In the genomic region with DNA sequence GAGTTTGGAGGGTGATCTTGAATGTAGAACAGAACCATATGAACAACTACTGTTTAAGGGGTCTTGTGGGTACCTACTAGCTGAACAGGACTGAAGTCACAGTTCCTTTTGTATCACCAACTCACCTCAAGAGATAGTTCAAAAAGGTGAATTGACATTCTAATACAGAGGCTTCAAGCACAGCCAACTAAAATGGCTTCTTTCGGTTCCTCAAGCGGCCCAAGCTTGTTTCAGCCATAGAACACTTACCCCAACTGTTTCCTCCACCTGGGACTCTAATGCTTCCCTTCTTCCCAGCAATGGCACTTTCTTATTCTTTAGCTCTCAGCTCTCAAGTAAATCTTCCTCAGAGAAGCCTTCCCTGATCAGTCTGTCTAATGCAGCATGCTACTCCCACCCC, we compare ENCODE assay signal across 2 cellular contexts.
TF ChIP-seq lines count a peak whose summit lies in the region.

No MANE protein-coding gene starts in this region.

TF ChIP-seq in K562, 482 proteins besides CTCF, POLR2A, EP300 and RAD21:
- TF ChIP-seq SIN3A (IDR thresholded peaks at IDR 0.05; ENCODE audit: borderline replicate concordance in 2 of 2, control insufficient read depth in 1 of 2, low read depth in 2 of 2, low read length in 2 of 2) (no peak), MYNN (IDR thresholded peaks at IDR 0.05) (no peak), MYNN (CRISPR knock-in tag; IDR thresholded peaks at IDR 0.05) (no peak), THAP12 (CRISPR knock-in tag; IDR thresholded peaks at IDR 0.05) (no peak), ZNF561 (CRISPR knock-in tag; conservative IDR thresholded peaks at IDR 0.05) (no peak), SIX5 (IDR thresholded peaks at IDR 0.05; ENCODE audit: borderline replicate concordance in 1 of 2, insufficient read depth in 1 of 2, low read depth in 1 of 2, low read length in 2 of 2) (no peak), NR4A1 (CRISPR knock-in tag; IDR thresholded peaks at IDR 0.05) (no peak), NR4A1 (tag; IDR thresholded peaks at IDR 0.05) (no peak), CHD1 (IDR thresholded peaks at IDR 0.05; ENCODE audit: low read length) (no peak), ZBTB8A (IDR thresholded peaks at IDR 0.05; ENCODE audit: partially characterized antibody) (no peak), MAFK (IDR thresholded peaks at IDR 0.05; ENCODE audit: low read length) (no peak)
- TF ChIP-seq, protein P1, sequence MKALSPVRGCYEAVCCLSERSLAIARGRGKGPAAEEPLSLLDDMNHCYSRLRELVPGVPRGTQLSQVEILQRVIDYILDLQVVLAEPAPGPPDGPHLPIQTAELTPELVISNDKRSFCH (CRISPR knock-in tag; IDR thresholded peaks at IDR 0.05): no peak
- TF ChIP-seq, protein P1 (tag; IDR thresholded peaks at IDR 0.05): no peak

TF ChIP-seq in HepG2, 621 proteins besides CTCF, POLR2A, EP300 and RAD21:
- TF ChIP-seq REPIN1 (CRISPR knock-in tag; IDR thresholded peaks at IDR 0.05; ENCODE audit: borderline replicate concordance, low read depth) (no peak), ATF6 (CRISPR knock-in tag; conservative IDR thresholded peaks at IDR 0.05) (no peak), SP1 (IDR thresholded peaks at IDR 0.05) (no peak), SP1 (CRISPR knock-in tag; IDR thresholded peaks at IDR 0.05) (no peak), CEBPB (IDR thresholded peaks at IDR 0.05; ENCODE audit: borderline replicate concordance, low read depth, low read length) (no peak), ATRX (CRISPR knock-in tag; IDR thresholded peaks at IDR 0.05; ENCODE audit: borderline replicate concordance) (no peak), BRCA1 (CRISPR knock-in tag; IDR thresholded peaks at IDR 0.05) (no peak), SETDB1 (CRISPR knock-in tag; IDR thresholded peaks at IDR 0.05; ENCODE audit: borderline replicate concordance) (no peak), ZNF383 (CRISPR knock-in tag; IDR thresholded peaks at IDR 0.05; ENCODE audit: borderline replicate concordance) (no peak), ZNF788 (CRISPR knock-in tag; IDR thresholded peaks at IDR 0.05; ENCODE audit: borderline replicate concordance) (no peak), SIN3A (IDR thresholded peaks at IDR 0.05; ENCODE audit: borderline replicate concordance, low read depth, low read length) (no peak), TRAFD1 (CRISPR knock-in tag; IDR thresholded peaks at IDR 0.05; ENCODE audit: borderline replicate concordance) (no peak), PBX3 (CRISPR knock-in tag; IDR thresholded peaks at IDR 0.05; ENCODE audit: borderline replicate concordance) (no peak), ZNF605 (CRISPR knock-in tag; IDR thresholded peaks at IDR 0.05) (no peak)
- TF ChIP-seq, protein P2, sequence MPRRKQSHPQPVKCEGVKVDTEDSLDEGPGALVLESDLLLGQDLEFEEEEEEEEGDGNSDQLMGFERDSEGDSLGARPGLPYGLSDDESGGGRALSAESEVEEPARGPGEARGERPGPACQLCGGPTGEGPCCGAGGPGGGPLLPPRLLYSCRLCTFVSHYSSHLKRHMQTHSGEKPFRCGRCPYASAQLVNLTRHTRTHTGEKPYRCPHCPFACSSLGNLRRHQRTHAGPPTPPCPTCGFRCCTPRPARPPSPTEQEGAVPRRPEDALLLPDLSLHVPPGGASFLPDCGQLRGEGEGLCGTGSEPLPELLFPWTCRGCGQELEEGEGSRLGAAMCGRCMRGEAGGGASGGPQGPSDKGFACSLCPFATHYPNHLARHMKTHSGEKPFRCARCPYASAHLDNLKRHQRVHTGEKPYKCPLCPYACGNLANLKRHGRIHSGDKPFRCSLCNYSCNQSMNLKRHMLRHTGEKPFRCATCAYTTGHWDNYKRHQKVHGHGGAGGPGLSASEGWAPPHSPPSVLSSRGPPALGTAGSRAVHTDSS (CRISPR knock-in tag; conservative IDR thresholded peaks at IDR 0.05): no peak
- TF ChIP-seq, protein P3, sequence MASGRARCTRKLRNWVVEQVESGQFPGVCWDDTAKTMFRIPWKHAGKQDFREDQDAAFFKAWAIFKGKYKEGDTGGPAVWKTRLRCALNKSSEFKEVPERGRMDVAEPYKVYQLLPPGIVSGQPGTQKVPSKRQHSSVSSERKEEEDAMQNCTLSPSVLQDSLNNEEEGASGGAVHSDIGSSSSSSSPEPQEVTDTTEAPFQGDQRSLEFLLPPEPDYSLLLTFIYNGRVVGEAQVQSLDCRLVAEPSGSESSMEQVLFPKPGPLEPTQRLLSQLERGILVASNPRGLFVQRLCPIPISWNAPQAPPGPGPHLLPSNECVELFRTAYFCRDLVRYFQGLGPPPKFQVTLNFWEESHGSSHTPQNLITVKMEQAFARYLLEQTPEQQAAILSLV (CRISPR knock-in tag; IDR thresholded peaks at IDR 0.05; ENCODE audit: borderline replicate concordance): no peak
TF ChIP-seq in HepG2: peak in this region for 0.
